ENCODE assay signal across 15 cellular contexts in genomic region chr6:19759117-19759880, GRCh38.
DNase-seq lines count a peak whose midpoint lies in the region; ATAC-seq and TF ChIP-seq lines count a peak whose summit lies in the region.
"Had no signal": no experiment of that assay in that cellular context is flagged by ENCODE, and none has a peak within 500 bp of the region (broad histone marks: within the 10 kb centered on the region; RNA-seq: fewer than 3 reads in every experiment).

No MANE protein-coding gene starts in this region.

- H3K27me3 ChIP-seq in GM23248 (replicated peaks; ENCODE audit: insufficient read depth) (no peaks in the 10 kb centered on the region), SJSA1 (replicated peaks) (no peaks in the 10 kb centered on the region), fibroblast of lung (ENCODE audit: control insufficient read depth, insufficient read depth, low read length) (no peaks in the 10 kb centered on the region), skeletal muscle satellite cell (ENCODE audit: control insufficient read depth, insufficient read depth, low read length) (no peaks in the 10 kb centered on the region)
- H3K27me3 ChIP-seq: hepatocyte had no signal

- H3K4me1 ChIP-seq in GM23248 (ENCODE audit: insufficient read depth), result peaks cover 49% of the 10 kb centered on the region
- peaks cover 38% of the 10 kb centered on the region for H3K4me1 ChIP-seq in SJSA1 (replicated peaks)
- H3K4me1 ChIP-seq in fibroblast of lung (ENCODE audit: control insufficient read depth, extremely low read depth, insufficient read depth, low read length), result no peaks in the 10 kb centered on the region
- peaks cover 29% of the 10 kb centered on the region for H3K4me1 ChIP-seq in skeletal muscle satellite cell (ENCODE audit: control insufficient read depth, insufficient read depth, low read length)
- H3K4me1 ChIP-seq: Caco-2 had no signal

- WGBS in GM23248 (ENCODE audit: low coverage in 1 of 2, low lambda C conversion rate in 2 of 2, missing lambda C conversion rate in 2 of 2), 2 experiments, result 35 to 38% methylated on average over 3 of the region's 3 CpGs

- H3K9me2 ChIP-seq in GM23248 (ENCODE audit: insufficient read depth), result no peaks in the 10 kb centered on the region

- H3K4me3 ChIP-seq in GM23248 (0 out of 2 replicates have a peak overlapping the region, but pooled peaks have one; percentile 27), SJSA1 (no peak overlapping the region), fibroblast of lung (replicated peaks in 1 of 4; ENCODE audit: control extremely low read depth in 1 of 4, insufficient read depth in 1 of 4, low read depth in 3 of 4, low read length in 4 of 4) (no peak overlapping the region), skeletal muscle satellite cell (ENCODE audit: low read length) (no peak overlapping the region)
- H3K4me3 ChIP-seq: hepatocyte had no signal

- ATAC-seq in GM21360 (IDR thresholded peaks at IDR 0.05; ENCODE audit: unreplicated experiment), result no peak
- ATAC-seq: left ventricle myocardium superior had no signal

- H3K79me2 ChIP-seq in GM23248 (ENCODE audit: insufficient read depth) (no peaks in the 10 kb centered on the region), fibroblast of lung (ENCODE audit: control insufficient read depth, insufficient read depth, low read length) (no peaks in the 10 kb centered on the region)
- H3K79me2 ChIP-seq: hepatocyte had no signal

- no peak for TF ChIP-seq CTCF in fibroblast of lung (conservative IDR thresholded peaks at IDR 0.05 in 1 of 2, IDR thresholded peaks at IDR 0.05 in 1 of 2; ENCODE audit: low read depth in 1 of 2, low read length in 2 of 2)

- H3K36me3 ChIP-seq in GM23248 (ENCODE audit: low read depth), result no peaks in the 10 kb centered on the region
- no peaks in the 10 kb centered on the region for H3K36me3 ChIP-seq in SJSA1
- H3K36me3 ChIP-seq in fibroblast of lung (ENCODE audit: control insufficient read depth, insufficient read depth, low read length), result no peaks in the 10 kb centered on the region
- no peaks in the 10 kb centered on the region for H3K36me3 ChIP-seq in skeletal muscle satellite cell (ENCODE audit: insufficient read depth, low read length)

- H3K9me3 ChIP-seq in GM23248 (ENCODE audit: low read depth), result no peaks in the 10 kb centered on the region
- H3K9me3 ChIP-seq in SJSA1 (replicated peaks), result no peaks in the 10 kb centered on the region
- H3K9me3 ChIP-seq in fibroblast of lung (ENCODE audit: control insufficient read depth, insufficient read depth, low read depth, low read length), result no peaks in the 10 kb centered on the region
- no peaks in the 10 kb centered on the region for H3K9me3 ChIP-seq in skeletal muscle satellite cell (replicated peaks; ENCODE audit: low read length)
- H3K9me3 ChIP-seq: Caco-2 had no signal

- peaks cover 44% of the 10 kb centered on the region for H3F3A ChIP-seq in GM23248 (ENCODE audit: insufficient read depth)

- H4K20me1 ChIP-seq in GM23248 (ENCODE audit: insufficient read depth), result no peaks in the 10 kb centered on the region
- no peaks in the 10 kb centered on the region for H4K20me1 ChIP-seq in fibroblast of lung (ENCODE audit: control insufficient read depth, extremely low read depth, insufficient read depth, low read length)

- H2AFZ ChIP-seq in GM23248 (peak overlapping the region; percentile 24; the same call in 1 of the 2 replicates), fibroblast of lung (ENCODE audit: low read length) (no peak overlapping the region)
- H2AFZ ChIP-seq: hepatocyte had no signal

- in situ Hi-C loops in GM23248 (cut with MboI), result no loop called here

- peak overlapping the region; percentile 60 for H3K4me2 ChIP-seq in GM23248 (ENCODE audit: unreplicated experiment)
- no peak overlapping the region for H3K4me2 ChIP-seq in fibroblast of lung (ENCODE audit: extremely low read depth, insufficient read depth, low read length)
- peak overlapping the region; percentile 39 for H3K4me2 ChIP-seq in skeletal muscle satellite cell (ENCODE audit: low read length)
- H3K4me2 ChIP-seq: hepatocyte had no signal

- H3K27ac ChIP-seq in GM23248 (peak overlapping the region; percentile 87), SJSA1 (peak overlapping the region; percentile 96), fibroblast of lung (ENCODE audit: insufficient read depth, low read length) (no peak overlapping the region)
- H3K27ac ChIP-seq: hepatocyte, HL-60 had no signal

- DNase-seq in GM23248 (peak; percentile 90), SJSA1 (ENCODE audit: low read depth in 1 of 2, low spot score in 2 of 2) (peak in 1 of 2 experiments; percentile 57), fibroblast of lung (ENCODE audit: low read depth in 2 of 2) (peak; percentile 66 to 92), cerebellar nuclear complex (lab: John Stamatoyannopoulos, UW) (no peak), NCI-H1436 (lab: John Stamatoyannopoulos, UW) (no peak), mesenteric fat pad (ENCODE audit: low spot score) (no peak)
- DNase-seq: activated CD4-positive, CD25-positive, alpha-beta regulatory T cell treated with anti-CD3 and anti-CD28 coated beads, Interleukin-2, amount 50 U/mL, for 72 hours; Caco-2; effector CD8-positive, alpha-beta T cell; left ventricle myocardium superior; MM.1S had no signal

- H3K9ac ChIP-seq in GM23248, result peak overlapping the region; percentile 62
- H3K9ac ChIP-seq in fibroblast of lung (ENCODE audit: insufficient read depth, low read length), result no peak overlapping the region
- peak overlapping the region; percentile 11 for H3K9ac ChIP-seq in skeletal muscle satellite cell (ENCODE audit: low read depth, low read length)

Comparison
In these comparisons a context has a peak if more than half of its experiments do, and no peak if none do; other contexts are left out.
1. DNase-seq: peak in GM23248 (single experiment) and fibroblast of lung (2 of 2); none in cerebellar nuclear complex (0 of 2), NCI-H1436 (single experiment) and mesenteric fat pad (single experiment).